In genomic region chr1:212651521-212651920, GRCh38 we compare ENCODE assay signal across 1 cellular context.
TF ChIP-seq lines count a peak whose summit lies in the region.

No MANE protein-coding gene starts in this region.

TF ChIP-seq in IMR-90, 13 proteins besides CTCF, POLR2A, EP300 and RAD21 (continued from another document):
- TF ChIP-seq FOS (IDR thresholded peaks at IDR 0.05; ENCODE audit: low read depth, low read length) = no peak
